17 cellular contexts compared by ENCODE assay signal in the genomic region with DNA sequence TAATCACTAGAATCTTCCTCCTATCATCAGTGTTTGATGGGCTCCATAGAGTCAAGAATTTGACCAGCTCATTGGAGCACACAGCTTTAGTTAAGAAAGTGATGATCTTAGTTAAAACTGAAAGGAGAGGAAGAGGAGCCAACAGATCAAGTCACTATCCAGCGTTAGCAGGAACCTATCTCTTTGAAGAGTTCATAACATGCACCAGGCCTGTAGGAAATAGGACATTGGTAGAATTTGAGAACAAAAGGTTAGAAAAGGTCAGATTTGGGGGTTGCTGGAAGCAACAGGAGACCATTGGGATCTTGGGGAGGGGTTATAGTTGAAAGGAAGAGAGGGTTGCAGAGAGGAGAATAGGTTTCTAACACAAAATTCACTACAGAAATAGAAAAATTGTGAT. TPM values are rescaled to one million over a fixed set of nuclear protein-coding genes. Genes with fewer than 3 reads are reported as not detected.
"Had no signal": no experiment of that assay in that cellular context is flagged by ENCODE, and none has a peak within 500 bp of the region (broad histone marks: within the 10 kb centered on the region; RNA-seq: fewer than 3 reads in every experiment).

No MANE protein-coding gene starts in this region.

- H3K27ac ChIP-seq: foreskin keratinocyte, ovary, psoas muscle, testis, upper lobe of left lung had no signal

- H3K9me3 ChIP-seq: ovary, psoas muscle, testis, upper lobe of left lung had no signal

- H3K4me3 ChIP-seq: ovary, psoas muscle, testis, upper lobe of left lung had no signal

- DNase-seq: activated CD4-positive, alpha-beta T cell treated with anti-CD3 and anti-CD28 coated beads, Interleukin-2, amount 10 ng/mL, durations not matched to agents 24 days and 14 days; activated CD8-positive, alpha-beta T cell treated with anti-CD3 and anti-CD28 coated beads, Interleukin-2, amount 10 ng/mL, durations not matched to agents 7 days and 5 days; activated naive CD4-positive, alpha-beta T cell treated with anti-CD3 and anti-CD28 coated beads, Interleukin-2, amount 10 ng/mL, durations not matched to agents 7 days and 5 days; activated naive CD8-positive, alpha-beta T cell treated with anti-CD3 and anti-CD28 coated beads, Interleukin-2, amount 50 U/mL, for 24 hours; activated T-cell treated with anti-CD3 and anti-CD28 coated beads, Interleukin-2, amount 50 U/mL, for 24 hours; aorta; hippocampal formation; naive thymus-derived CD4-positive, alpha-beta T cell; ovary; psoas muscle; right cardiac atrium; stimulated activated CD4-positive, alpha-beta T cell treated with anti-CD3 and anti-CD28 coated beads, Interleukin-4, amount 100 ng/mL, for 4 hours; testis; upper lobe of left lung had no signal

- H3K4me1 ChIP-seq: psoas muscle had no signal

- H3K36me3 ChIP-seq: ovary, upper lobe of left lung had no signal

- H3K27me3 ChIP-seq: ovary, testis, upper lobe of left lung had no signal

RNA-seq across cellular contexts. Expression of a gene that starts 11.4 kb away (rescaled TPM):
- total RNA-seq: activated CD4-positive, alpha-beta T cell treated with anti-CD3 and anti-CD28 coated beads, Interleukin-2, amount 10 ng/mL, durations not matched to agents 24 days and 14 days; activated CD8-positive, alpha-beta T cell treated with anti-CD3 and anti-CD28 coated beads, Interleukin-2, amount 10 ng/mL, durations not matched to agents 7 days and 5 days; mononuclear cell; T-helper 1 cell treated with Interleukin-12 subunit alpha and Interleukin-12 subunit beta and Interleukin-4 antibody, amounts not matched to agents 30 ng/mL and 1 ng/mL, for 36 hours had no signal
- polyA plus RNA-seq: foreskin keratinocyte; naive thymus-derived CD4-positive, alpha-beta T cell had no signal
